10 cellular contexts compared by ENCODE assay signal in the genomic region with DNA sequence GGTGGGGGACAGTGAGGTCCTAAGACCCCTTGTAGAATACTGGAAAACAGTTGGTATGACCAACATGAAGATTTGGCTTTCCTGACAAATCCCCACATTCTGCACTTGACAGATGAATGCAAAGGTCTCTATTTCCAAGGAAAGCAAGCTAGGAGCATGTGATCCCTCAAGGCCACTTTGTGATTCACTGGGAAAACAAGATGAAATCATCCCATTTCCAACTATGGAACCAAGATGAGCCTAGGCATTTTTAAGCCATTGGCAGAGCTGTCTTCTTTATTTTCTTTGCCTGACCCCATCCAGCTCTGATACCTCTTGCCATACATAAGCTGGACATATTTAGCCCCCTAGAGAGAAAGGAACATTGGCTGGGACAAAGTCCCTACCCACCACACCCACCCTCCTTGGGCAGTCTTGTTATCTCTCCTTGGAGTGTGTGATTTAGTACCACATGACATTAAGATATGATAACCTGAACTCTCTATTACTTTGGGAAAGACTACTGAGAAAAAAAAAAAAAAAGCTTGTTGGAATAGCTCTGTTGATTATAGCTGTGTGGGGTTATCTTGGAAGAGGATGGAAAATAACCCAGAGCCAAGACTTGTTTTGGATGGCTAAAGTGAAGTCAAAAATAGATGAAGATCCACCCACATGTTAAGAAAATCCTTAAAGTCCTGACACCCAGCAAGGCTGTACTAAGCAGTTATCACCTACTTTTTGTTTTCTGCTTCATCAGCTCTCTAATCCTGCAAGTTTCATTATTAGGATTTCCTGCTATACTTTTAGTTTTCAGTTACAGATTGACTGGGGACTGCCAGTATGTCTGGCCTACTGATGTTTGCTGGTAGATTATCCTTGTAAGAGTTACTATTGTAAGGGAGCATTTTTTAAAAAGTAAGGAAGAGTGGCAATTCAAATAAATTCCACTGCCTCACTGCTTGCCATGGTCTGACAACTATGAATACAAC.
A peak's percentile ranks its signal among the peaks of the same experiment; 100 is the strongest.
DNase-seq lines count a peak whose midpoint lies in the region; ATAC-seq, FAIRE-seq and TF ChIP-seq lines count a peak whose summit lies in the region.
"Had no signal": no experiment of that assay in that cellular context is flagged by ENCODE, and none has a peak within 500 bp of the region (broad histone marks: within the 10 kb centered on the region; RNA-seq: fewer than 3 reads in every experiment).

No MANE protein-coding gene starts in this region.

- FAIRE-seq in A549 (lab: Jason Lieb, UNC), result no peak

- no peak overlapping the region; the same call in 2 of the 3 replicates for H3K4me2 ChIP-seq in A549

- TF ChIP-seq CTCF in A549 (IDR thresholded peaks at IDR 0.05), result no peak
- no peak for TF ChIP-seq CTCF in adrenal gland (IDR thresholded peaks at IDR 0.05)
- TF ChIP-seq CTCF in lower leg skin (IDR thresholded peaks at IDR 0.05), result no peak
- TF ChIP-seq CTCF in Calu3 (IDR thresholded peaks at IDR 0.05; ENCODE audit: unreplicated experiment), result no peak

- H3K27ac ChIP-seq in A549, result peak overlapping the region; percentile 3 to 24; a peak in 1 of 6 replicates
- H3K27ac ChIP-seq in adrenal gland, result peak overlapping the region in 3 of 5 donors; percentile 4 to 23 (median 18)
- H3K27ac ChIP-seq: Peyer's patch had no signal

- intact Hi-C loops in adrenal gland (cut with DNase I) (no loop called here), lower leg skin (cut with DNase I; ENCODE audit: low total_unique reads) (no loop called here), Calu3 (cut with micrococcal nuclease; ENCODE audit: unreplicated experiment) (no loop called here)

- H3K4me3 ChIP-seq in A549 (no peak overlapping the region), adrenal gland (no peak overlapping the region), lower leg skin (ENCODE audit: low read depth, poor library complexity, severe bottlenecking) (no peak overlapping the region)
- H3K4me3 ChIP-seq: gastrocnemius medialis, Peyer's patch had no signal

- H3K27ac Mint-ChIP-seq in Calu3 (ENCODE audit: unreplicated experiment), result no peak overlapping the region

- POLR2A ChIA-PET in A549 (lab: Yijun Ruan, JAX), result no interaction called here

- no peaks in the 10 kb centered on the region; the same call in 2 of the 3 replicates for H3K9me3 ChIP-seq in A549
- no peaks in the 10 kb centered on the region for H3K9me3 ChIP-seq in adrenal gland (replicated peaks in 1 of 3)
- H3K9me3 ChIP-seq: gastrocnemius medialis, Peyer's patch had no signal

- no peak for TF ChIP-seq RAD21 in A549 (conservative IDR thresholded peaks at IDR 0.05 in 1 of 2, IDR thresholded peaks at IDR 0.05 in 1 of 2)

- no peak for TF ChIP-seq EP300 in A549 (IDR thresholded peaks at IDR 0.05)

- no peaks in the 10 kb centered on the region for H3K36me3 ChIP-seq in adrenal gland (replicated peaks in 1 of 2)
- H3K36me3 ChIP-seq: gastrocnemius medialis, Peyer's patch had no signal

- H3K27me3 ChIP-seq in adrenal gland, result no peaks in the 10 kb centered on the region
- H3K27me3 ChIP-seq: gastrocnemius medialis, Peyer's patch had no signal

- CTCF ChIA-PET in A549 (lab: Yijun Ruan, JAX), result interaction anchor here (0.5 to 1.3 kb wide), 2 partner anchors 8 to 61 kb away, joined by 4 to 5 read pairs; no protein-coding TSS in a partner anchor
- CTCF ChIA-PET in Calu3 (lab: Charles Lee), result interaction anchor here (0.6 kb wide), 1 partner anchor 15 kb away, joined by 3 read pairs; no protein-coding TSS in a partner anchor

- no peaks in the 10 kb centered on the region for H3K4me1 Mint-ChIP-seq in Calu3 (ENCODE audit: low read depth, unreplicated experiment)

- H3K9me3 Mint-ChIP-seq in Calu3 (ENCODE audit: low read depth, unreplicated experiment), result no peaks in the 10 kb centered on the region

- H3K4me3 Mint-ChIP-seq in Calu3 (ENCODE audit: low read depth, unreplicated experiment), result no peak overlapping the region

- H3K4me1 ChIP-seq in A549, result peaks cover 22% of the 10 kb centered on the region
- peaks cover 28 to 45% of the 10 kb centered on the region in 2 donors for H3K4me1 ChIP-seq in adrenal gland (replicated peaks in 1 of 2)

- no TSS peak for BruUV-seq in Calu3 (replicated peaks; lab: Mats Ljungman, UMichigan)

- DNase-seq in A549 (ENCODE audit: low read depth in 1 of 2, low spot score in 1 of 2) (peak in 1 of 2 experiments; percentile 23), GM19238 (ENCODE audit: insufficient read length, low spot score) (peak; percentile 15), adrenal gland (peak in 3 of 7 donors; percentile 13 to 25 (median 17)), UCSD-AML1 (lab: John Stamatoyannopoulos, UW; ENCODE audit: unreplicated experiment) (no peak), lower leg skin (ENCODE audit: low spot score in 2 of 2) (no peak), Calu3 (no peak)
- DNase-seq in effector CD8-positive, alpha-beta T cell (lab: John Stamatoyannopoulos, UW), result no peak
- DNase-seq: gastrocnemius medialis, Peyer's patch had no signal

- TF ChIP-seq POLR2A in A549 (IDR thresholded peaks at IDR 0.05; ENCODE audit: low read length) (no peak), adrenal gland (IDR thresholded peaks at IDR 0.05) (no peak), lower leg skin (IDR thresholded peaks at IDR 0.05) (no peak)

- H3K27me3 Mint-ChIP-seq in Calu3 (ENCODE audit: unreplicated experiment), result no peaks in the 10 kb centered on the region

- ATAC-seq in A549 (no peak), HG03060 (IDR thresholded peaks at IDR 0.05; ENCODE audit: low read depth, unreplicated experiment) (peak; percentile 64)
- ATAC-seq: gastrocnemius medialis had no signal

- H3K36me3 Mint-ChIP-seq in Calu3 (ENCODE audit: insufficient read depth, unreplicated experiment), result no peaks in the 10 kb centered on the region

TF ChIP-seq in A549, 52 proteins besides CTCF, POLR2A, EP300 and RAD21:
- TF ChIP-seq POLR2AphosphoS2 (conservative IDR thresholded peaks at IDR 0.05; ENCODE audit: low read length) (no peak), EHMT2 (IDR thresholded peaks at IDR 0.05; ENCODE audit: low read depth) (no peak)
